In genomic region chr15:98888839-98889479, GRCh38 we compare ENCODE assay signal across 14 cellular contexts.
DNase-seq lines count a peak whose midpoint lies in the region; ATAC-seq, FAIRE-seq and TF ChIP-seq lines count a peak whose summit lies in the region.
"Had no signal": no experiment of that assay in that cellular context is flagged by ENCODE, and none has a peak within 500 bp of the region (broad histone marks: within the 10 kb centered on the region; RNA-seq: fewer than 3 reads in every experiment).

No MANE protein-coding gene starts in this region.

- peak; percentile 48 for DNase-seq in epithelial cell of esophagus (ENCODE audit: low read depth)
- DNase-seq in pancreas = no peak
- DNase-seq in right atrium auricular region (ENCODE audit: low spot score) = no peak
- DNase-seq in RKO (ENCODE audit: low spot score) = no peak
- no peak for DNase-seq in tibial nerve (ENCODE audit: low spot score in 2 of 2)
- no peak for DNase-seq in Right ventricle myocardium superior
- DNase-seq: CD8-positive, alpha-beta memory T cell; mesendoderm; NCI-H2029 treated with DMSO at 0.1 percent for 48 hours; RPMI8226; upper lobe of left lung had no signal

- H3K9me3 ChIP-seq in pancreas (no peaks in the 10 kb centered on the region), right atrium auricular region (no peaks in the 10 kb centered on the region), tibial nerve (no peaks in the 10 kb centered on the region)
- H3K9me3 ChIP-seq: upper lobe of left lung had no signal

- intact Hi-C loops in pancreas (cut with DNase I) (no loop called here), Right ventricle myocardium superior (cut with DNase I) (no loop called here)

- H3K27ac ChIP-seq in pancreas = no peak overlapping the region
- H3K27ac ChIP-seq in right atrium auricular region = no peak overlapping the region
- no peak overlapping the region for H3K27ac ChIP-seq in tibial nerve
- H3K27ac ChIP-seq: upper lobe of left lung had no signal

- no peaks in the 10 kb centered on the region for H3K4me1 ChIP-seq in pancreas
- peaks cover 0 to 27% of the 10 kb centered on the region in 2 donors for H3K4me1 ChIP-seq in right atrium auricular region
- H3K4me1 ChIP-seq in tibial nerve = peaks cover 0 to 24% (median 2%) of the 10 kb centered on the region in 4 donors

- no peak for TF ChIP-seq POLR2A in tibial nerve (IDR thresholded peaks at IDR 0.05)

- no peak overlapping the region for H3K4me3 ChIP-seq in epithelial cell of esophagus (ENCODE audit: low read length)
- H3K4me3 ChIP-seq in pancreas = no peak overlapping the region
- H3K4me3 ChIP-seq in right atrium auricular region = no peak overlapping the region
- H3K4me3 ChIP-seq in tibial nerve = no peak overlapping the region
- H3K4me3 ChIP-seq: upper lobe of left lung had no signal

- no peaks in the 10 kb centered on the region for H3K27me3 ChIP-seq in pancreas
- no peaks in the 10 kb centered on the region for H3K27me3 ChIP-seq in right atrium auricular region
- H3K27me3 ChIP-seq in tibial nerve = no peaks in the 10 kb centered on the region
- H3K27me3 ChIP-seq: upper lobe of left lung had no signal

- FAIRE-seq in pancreas (lab: Jason Lieb, UNC) = no peak

- TF ChIP-seq EP300 in tibial nerve (IDR thresholded peaks at IDR 0.05) = no peak

- ATAC-seq in GM18867 (IDR thresholded peaks at IDR 0.05; ENCODE audit: unreplicated experiment) = peak; percentile 72
- peak in 3 of 4 donors; percentile 70 to 86 (median 71) for ATAC-seq in pancreas
- ATAC-seq in Right ventricle myocardium superior (ENCODE audit: poor library complexity) = no peak
- ATAC-seq: activated T-helper 17 cell treated with anti-CD3 and anti-CD28 coated beads, Interleukin-2, amount 50 U/mL, for 72 hours had no signal

- no peaks in the 10 kb centered on the region for H3K36me3 ChIP-seq in pancreas
- peaks cover 10% of the 10 kb centered on the region for H3K36me3 ChIP-seq in right atrium auricular region
- H3K36me3 ChIP-seq in tibial nerve = peaks cover 0 to 15% (median 0%) of the 10 kb centered on the region in 3 donors

- TF ChIP-seq CTCF in epithelial cell of esophagus (IDR thresholded peaks at IDR 0.05; ENCODE audit: insufficient read depth, low read depth, low read length, missing control alignments) (no peak), pancreas (IDR thresholded peaks at IDR 0.05) (no peak), right atrium auricular region (IDR thresholded peaks at IDR 0.05) (no peak), tibial nerve (IDR thresholded peaks at IDR 0.05) (no peak)

- WGBS in pancreas, 2 donors = 83 to 85% methylated on average over 8 of the region's 8 CpGs
- 86 to 92% methylated on average over 8 of the region's 8 CpGs for WGBS in tibial nerve, 2 donors

TF ChIP-seq in PFSK-1, 5 proteins besides CTCF, POLR2A, EP300 and RAD21:
- no peak for TF ChIP-seq POLR2AphosphoS5 (IDR thresholded peaks at IDR 0.05; ENCODE audit: low read depth, low read length)
- TF ChIP-seq SIN3A (IDR thresholded peaks at IDR 0.05; ENCODE audit: borderline replicate concordance, insufficient read depth, low read length) = peak; percentile 39; the same call in 1 of the 2 replicates
- 0 out of 2 replicates have a peak, but pooled peaks have one; percentile 30 for TF ChIP-seq TAF1 (IDR thresholded peaks at IDR 0.05; ENCODE audit: borderline replicate concordance, insufficient read depth, low read length)
- TF ChIP-seq FOXP2 (optimal IDR thresholded peaks at IDR 0.05; ENCODE audit: borderline replicate concordance, extremely low read depth, extremely low read length, insufficient read depth) = no peak
- TF ChIP-seq REST (IDR thresholded peaks at IDR 0.05; ENCODE audit: insufficient read depth in 1 of 2, low read depth in 2 of 2, low read length in 2 of 2) = no peak
